Comparison of ENCODE assay signal across 9 cellular contexts in genomic region chr6:3351105-3351676, GRCh38.
DNase-seq lines count a peak whose midpoint lies in the region; ATAC-seq and TF ChIP-seq lines count a peak whose summit lies in the region.
"Had no signal": no experiment of that assay in that cellular context is flagged by ENCODE, and none has a peak within 500 bp of the region (broad histone marks: within the 10 kb centered on the region; RNA-seq: fewer than 3 reads in every experiment).

No MANE protein-coding gene starts in this region.

- DNase-seq in GM23338 (ENCODE audit: low spot score) (no peak), NCI-H526 treated with DMSO at 0.1 percent for 48 hours (lab: John Stamatoyannopoulos, UW) (peak; percentile 47), endothelial cell (ENCODE audit: low spot score) (no peak), psoas muscle (no peak), KBM-7 (no peak), cortex of kidney (lab: John Stamatoyannopoulos, UW) (no peak), COLO829 (ENCODE audit: low spot score) (no peak)
- DNase-seq: NCI-H345 had no signal

- peaks cover 4% of the 10 kb centered on the region; the same call in 1 of the 2 replicates for H4K20me1 ChIP-seq in GM23338 (replicated peaks; ENCODE audit: insufficient read depth)

- no peak for TF ChIP-seq CTCF in GM23338 (conservative IDR thresholded peaks at IDR 0.05; ENCODE audit: low read depth in 2 of 2)
- TF ChIP-seq CTCF in endothelial cell (IDR thresholded peaks at IDR 0.05; ENCODE audit: unreplicated experiment), result no peak
- no peak for TF ChIP-seq CTCF in psoas muscle (IDR thresholded peaks at IDR 0.05)

- H3F3A ChIP-seq in GM23338 (replicated peaks; ENCODE audit: low read depth), result 0 out of 2 replicates have a peak, but pooled peaks cover 5% of the 10 kb centered on the region

- no peaks in the 10 kb centered on the region for H3K27me3 ChIP-seq in GM23338 (ENCODE audit: insufficient read depth)
- no peaks in the 10 kb centered on the region for H3K27me3 ChIP-seq in psoas muscle (ENCODE audit: insufficient read depth in 3 of 3, low read length in 2 of 3)

- WGBS in psoas muscle, 3 donors, result 40 to 56% (median 42%) methylated on average over 15 of the region's 15 CpGs

- H3K4me1 Mint-ChIP-seq in GM23338, result peaks cover 78% of the 10 kb centered on the region
- H3K4me1 Mint-ChIP-seq in endothelial cell (ENCODE audit: unreplicated experiment), result peaks cover 57% of the 10 kb centered on the region

- H3K27ac ChIP-seq in GM23338 (ENCODE audit: low read depth) (no peak overlapping the region; the same call in 1 of the 2 replicates), psoas muscle (peak overlapping the region; percentile 31)

- H3K4me1 ChIP-seq in GM23338 (ENCODE audit: insufficient read depth), result peaks cover 31% of the 10 kb centered on the region
- H3K4me1 ChIP-seq in psoas muscle, result peaks cover 44% of the 10 kb centered on the region

- H3K4me3 ChIP-seq in GM23338, result no peak overlapping the region
- H3K4me3 ChIP-seq in psoas muscle, result no peak overlapping the region

- in situ Hi-C loops in KBM-7 (cut with MboI; ENCODE audit: low pct_unique_long_range_greater_than_20kb, low sequenced_read_pairs), result no loop called here

- no peak overlapping the region for H2AFZ ChIP-seq in GM23338

- peaks cover 29% of the 10 kb centered on the region for H3K79me2 ChIP-seq in GM23338 (replicated peaks; ENCODE audit: insufficient read depth)

- H3K36me3 Mint-ChIP-seq in GM23338 (ENCODE audit: low read depth) (peaks cover 17% of the 10 kb centered on the region), endothelial cell (ENCODE audit: low read depth, unreplicated experiment) (peaks cover 31% of the 10 kb centered on the region)

- peak overlapping the region; percentile 7; the same call in 1 of the 3 replicates for H3K4me3 Mint-ChIP-seq in GM23338
- H3K4me3 Mint-ChIP-seq in endothelial cell (ENCODE audit: unreplicated experiment), result peak overlapping the region; percentile 5

- ATAC-seq in GM23338 (no peak; the same call in 1 of the 3 replicates), psoas muscle (no peak), GM21825 (IDR thresholded peaks at IDR 0.05; ENCODE audit: unreplicated experiment) (no peak)

- no peaks in the 10 kb centered on the region for H3K36me3 ChIP-seq in GM23338 (ENCODE audit: insufficient read depth)
- H3K36me3 ChIP-seq in psoas muscle (ENCODE audit: insufficient read depth in 1 of 2, low read depth in 1 of 2), result no peaks in the 10 kb centered on the region

- H3K27me3 Mint-ChIP-seq in GM23338 (ENCODE audit: insufficient read depth, low read depth, poor library complexity) (peaks cover 19% of the 10 kb centered on the region), endothelial cell (ENCODE audit: unreplicated experiment) (peaks cover 29% of the 10 kb centered on the region)

- 0 out of 3 replicates have a peak, but pooled peaks cover 3% of the 10 kb centered on the region for H3K9me3 Mint-ChIP-seq in GM23338
- H3K9me3 Mint-ChIP-seq in endothelial cell (ENCODE audit: unreplicated experiment), result no peaks in the 10 kb centered on the region

- H3K9me2 ChIP-seq in GM23338 (ENCODE audit: insufficient read depth), result no peaks in the 10 kb centered on the region

- no peaks in the 10 kb centered on the region for H3K9me3 ChIP-seq in psoas muscle

- peak overlapping the region; percentile 23; the same call in 1 of the 2 replicates for H3K4me2 ChIP-seq in GM23338

- intact Hi-C loops in psoas muscle (cut with DNase I), result loop anchor here in 1 of 2 donors (5.0 to 10.0 kb wide), 2 partner anchors 64 to 104 kb away; partner anchors contain the start of gene SLC22A23

- no peak overlapping the region for H3K27ac Mint-ChIP-seq in GM23338
- H3K27ac Mint-ChIP-seq in endothelial cell (ENCODE audit: unreplicated experiment), result peak overlapping the region; percentile 86

TF ChIP-seq in GM23338, 12 proteins besides CTCF, POLR2A, EP300 and RAD21 (continues in another document):
- TF ChIP-seq ZNF331 (CRISPR knock-in tag; IDR thresholded peaks at IDR 0.05; ENCODE audit: low read depth) (no peak), NANOG (IDR thresholded peaks at IDR 0.05; ENCODE audit: borderline replicate concordance) (no peak), POLR2AphosphoS5 (IDR thresholded peaks at IDR 0.05; ENCODE audit: low read depth) (no peak), EZH2phosphoT487 (IDR thresholded peaks at IDR 0.05; ENCODE audit: unreplicated experiment) (no peak), STAT1 (IDR thresholded peaks at IDR 0.05; ENCODE audit: unreplicated experiment) (no peak), CREB1 (CRISPR knock-in tag; IDR thresholded peaks at IDR 0.05; ENCODE audit: low read depth) (no peak)
- TF ChIP-seq, protein P1, sequence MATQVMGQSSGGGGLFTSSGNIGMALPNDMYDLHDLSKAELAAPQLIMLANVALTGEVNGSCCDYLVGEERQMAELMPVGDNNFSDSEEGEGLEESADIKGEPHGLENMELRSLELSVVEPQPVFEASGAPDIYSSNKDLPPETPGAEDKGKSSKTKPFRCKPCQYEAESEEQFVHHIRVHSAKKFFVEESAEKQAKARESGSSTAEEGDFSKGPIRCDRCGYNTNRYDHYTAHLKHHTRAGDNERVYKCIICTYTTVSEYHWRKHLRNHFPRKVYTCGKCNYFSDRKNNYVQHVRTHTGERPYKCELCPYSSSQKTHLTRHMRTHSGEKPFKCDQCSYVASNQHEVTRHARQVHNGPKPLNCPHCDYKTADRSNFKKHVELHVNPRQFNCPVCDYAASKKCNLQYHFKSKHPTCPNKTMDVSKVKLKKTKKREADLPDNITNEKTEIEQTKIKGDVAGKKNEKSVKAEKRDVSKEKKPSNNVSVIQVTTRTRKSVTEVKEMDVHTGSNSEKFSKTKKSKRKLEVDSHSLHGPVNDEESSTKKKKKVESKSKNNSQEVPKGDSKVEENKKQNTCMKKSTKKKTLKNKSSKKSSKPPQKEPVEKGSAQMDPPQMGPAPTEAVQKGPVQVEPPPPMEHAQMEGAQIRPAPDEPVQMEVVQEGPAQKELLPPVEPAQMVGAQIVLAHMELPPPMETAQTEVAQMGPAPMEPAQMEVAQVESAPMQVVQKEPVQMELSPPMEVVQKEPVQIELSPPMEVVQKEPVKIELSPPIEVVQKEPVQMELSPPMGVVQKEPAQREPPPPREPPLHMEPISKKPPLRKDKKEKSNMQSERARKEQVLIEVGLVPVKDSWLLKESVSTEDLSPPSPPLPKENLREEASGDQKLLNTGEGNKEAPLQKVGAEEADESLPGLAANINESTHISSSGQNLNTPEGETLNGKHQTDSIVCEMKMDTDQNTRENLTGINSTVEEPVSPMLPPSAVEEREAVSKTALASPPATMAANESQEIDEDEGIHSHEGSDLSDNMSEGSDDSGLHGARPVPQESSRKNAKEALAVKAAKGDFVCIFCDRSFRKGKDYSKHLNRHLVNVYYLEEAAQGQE (IDR thresholded peaks at IDR 0.05; ENCODE audit: unreplicated experiment), result no peak
